ENCODE assay signal across 2 cellular contexts in the genomic region with DNA sequence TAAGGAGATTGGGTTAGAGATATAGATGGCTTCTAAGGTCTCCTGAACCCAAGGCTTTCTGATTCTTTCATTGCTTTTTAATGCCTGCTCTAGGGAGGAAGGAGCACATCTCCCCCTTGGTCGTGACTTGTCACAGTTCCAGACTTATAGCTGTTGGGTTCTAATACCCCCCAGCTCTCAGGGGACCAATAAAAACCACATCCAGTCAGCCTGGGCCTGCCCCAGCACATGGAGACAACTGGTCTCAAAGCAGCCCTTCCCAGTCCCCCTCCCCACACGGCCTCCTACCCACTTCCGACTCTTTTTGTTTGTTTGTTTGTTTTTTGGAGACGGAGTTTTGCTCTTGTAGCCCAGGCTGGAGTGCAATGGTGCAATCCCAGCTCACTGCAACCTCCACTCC.
A peak's percentile ranks its signal among the peaks of the same experiment; 100 is the strongest.
TF ChIP-seq lines count a peak whose summit lies in the region.

No MANE protein-coding gene starts in this region.

TF ChIP-seq in GM23338, 12 proteins besides CTCF, POLR2A, EP300 and RAD21:
- TF ChIP-seq CREB1 (CRISPR knock-in tag; IDR thresholded peaks at IDR 0.05; ENCODE audit: low read depth) (no peak), JUNB (IDR thresholded peaks at IDR 0.05; ENCODE audit: unreplicated experiment) (no peak), ZNF331 (CRISPR knock-in tag; IDR thresholded peaks at IDR 0.05; ENCODE audit: low read depth) (no peak), NANOG (IDR thresholded peaks at IDR 0.05; ENCODE audit: borderline replicate concordance) (no peak), STAT1 (IDR thresholded peaks at IDR 0.05; ENCODE audit: unreplicated experiment) (no peak)
- TF ChIP-seq, protein P1, sequence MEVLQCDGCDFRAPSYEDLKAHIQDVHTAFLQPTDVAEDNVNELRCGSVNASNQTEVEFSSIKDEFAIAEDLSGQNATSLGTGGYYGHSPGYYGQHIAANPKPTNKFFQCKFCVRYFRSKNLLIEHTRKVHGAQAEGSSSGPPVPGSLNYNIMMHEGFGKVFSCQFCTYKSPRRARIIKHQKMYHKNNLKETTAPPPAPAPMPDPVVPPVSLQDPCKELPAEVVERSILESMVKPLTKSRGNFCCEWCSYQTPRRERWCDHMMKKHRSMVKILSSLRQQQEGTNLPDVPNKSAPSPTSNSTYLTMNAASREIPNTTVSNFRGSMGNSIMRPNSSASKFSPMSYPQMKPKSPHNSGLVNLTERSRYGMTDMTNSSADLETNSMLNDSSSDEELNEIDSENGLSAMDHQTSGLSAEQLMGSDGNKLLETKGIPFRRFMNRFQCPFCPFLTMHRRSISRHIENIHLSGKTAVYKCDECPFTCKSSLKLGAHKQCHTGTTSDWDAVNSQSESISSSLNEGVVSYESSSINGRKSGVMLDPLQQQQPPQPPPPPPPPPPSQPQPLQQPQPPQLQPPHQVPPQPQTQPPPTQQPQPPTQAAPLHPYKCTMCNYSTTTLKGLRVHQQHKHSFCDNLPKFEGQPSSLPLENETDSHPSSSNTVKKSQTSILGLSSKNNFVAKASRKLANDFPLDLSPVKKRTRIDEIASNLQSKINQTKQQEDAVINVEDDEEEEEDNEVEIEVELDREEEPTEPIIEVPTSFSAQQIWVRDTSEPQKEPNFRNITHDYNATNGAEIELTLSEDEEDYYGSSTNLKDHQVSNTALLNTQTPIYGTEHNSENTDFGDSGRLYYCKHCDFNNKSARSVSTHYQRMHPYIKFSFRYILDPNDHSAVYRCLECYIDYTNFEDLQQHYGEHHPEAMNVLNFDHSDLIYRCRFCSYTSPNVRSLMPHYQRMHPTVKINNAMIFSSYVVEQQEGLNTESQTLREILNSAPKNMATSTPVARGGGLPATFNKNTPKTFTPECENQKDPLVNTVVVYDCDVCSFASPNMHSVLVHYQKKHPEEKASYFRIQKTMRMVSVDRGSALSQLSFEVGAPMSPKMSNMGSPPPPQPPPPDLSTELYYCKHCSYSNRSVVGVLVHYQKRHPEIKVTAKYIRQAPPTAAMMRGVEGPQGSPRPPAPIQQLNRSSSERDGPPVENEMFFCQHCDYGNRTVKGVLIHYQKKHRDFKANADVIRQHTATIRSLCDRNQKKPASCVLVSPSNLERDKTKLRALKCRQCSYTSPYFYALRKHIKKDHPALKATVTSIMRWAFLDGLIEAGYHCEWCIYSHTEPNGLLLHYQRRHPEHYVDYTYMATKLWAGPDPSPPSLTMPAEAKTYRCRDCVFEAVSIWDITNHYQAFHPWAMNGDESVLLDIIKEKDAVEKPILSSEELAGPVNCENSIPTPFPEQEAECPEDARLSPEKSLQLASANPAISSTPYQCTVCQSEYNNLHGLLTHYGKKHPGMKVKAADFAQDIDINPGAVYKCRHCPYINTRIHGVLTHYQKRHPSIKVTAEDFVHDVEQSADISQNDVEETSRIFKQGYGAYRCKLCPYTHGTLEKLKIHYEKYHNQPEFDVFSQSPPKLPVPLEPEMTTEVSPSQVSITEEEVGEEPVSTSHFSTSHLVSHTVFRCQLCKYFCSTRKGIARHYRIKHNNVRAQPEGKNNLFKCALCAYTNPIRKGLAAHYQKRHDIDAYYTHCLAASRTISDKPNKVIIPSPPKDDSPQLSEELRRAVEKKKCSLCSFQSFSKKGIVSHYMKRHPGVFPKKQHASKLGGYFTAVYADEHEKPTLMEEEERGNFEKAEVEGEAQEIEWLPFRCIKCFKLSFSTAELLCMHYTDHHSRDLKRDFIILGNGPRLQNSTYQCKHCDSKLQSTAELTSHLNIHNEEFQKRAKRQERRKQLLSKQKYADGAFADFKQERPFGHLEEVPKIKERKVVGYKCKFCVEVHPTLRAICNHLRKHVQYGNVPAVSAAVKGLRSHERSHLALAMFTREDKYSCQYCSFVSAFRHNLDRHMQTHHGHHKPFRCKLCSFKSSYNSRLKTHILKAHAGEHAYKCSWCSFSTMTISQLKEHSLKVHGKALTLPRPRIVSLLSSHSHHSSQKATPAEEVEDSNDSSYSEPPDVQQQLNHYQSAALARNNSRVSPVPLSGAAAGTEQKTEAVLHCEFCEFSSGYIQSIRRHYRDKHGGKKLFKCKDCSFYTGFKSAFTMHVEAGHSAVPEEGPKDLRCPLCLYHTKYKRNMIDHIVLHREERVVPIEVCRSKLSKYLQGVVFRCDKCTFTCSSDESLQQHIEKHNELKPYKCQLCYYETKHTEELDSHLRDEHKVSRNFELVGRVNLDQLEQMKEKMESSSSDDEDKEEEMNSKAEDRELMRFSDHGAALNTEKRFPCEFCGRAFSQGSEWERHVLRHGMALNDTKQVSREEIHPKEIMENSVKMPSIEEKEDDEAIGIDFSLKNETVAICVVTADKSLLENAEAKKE (CRISPR knock-in tag; IDR thresholded peaks at IDR 0.05): no peak

TF ChIP-seq in K562, 482 proteins besides CTCF, POLR2A, EP300 and RAD21:
- TF ChIP-seq ZFX (CRISPR knock-in tag; IDR thresholded peaks at IDR 0.05) (0 out of 2 replicates have a peak, but pooled peaks have one; percentile 15), KAT8 (IDR thresholded peaks at IDR 0.05; ENCODE audit: low read depth) (no peak)
